17 cellular contexts compared by ENCODE assay signal in the genomic region with DNA sequence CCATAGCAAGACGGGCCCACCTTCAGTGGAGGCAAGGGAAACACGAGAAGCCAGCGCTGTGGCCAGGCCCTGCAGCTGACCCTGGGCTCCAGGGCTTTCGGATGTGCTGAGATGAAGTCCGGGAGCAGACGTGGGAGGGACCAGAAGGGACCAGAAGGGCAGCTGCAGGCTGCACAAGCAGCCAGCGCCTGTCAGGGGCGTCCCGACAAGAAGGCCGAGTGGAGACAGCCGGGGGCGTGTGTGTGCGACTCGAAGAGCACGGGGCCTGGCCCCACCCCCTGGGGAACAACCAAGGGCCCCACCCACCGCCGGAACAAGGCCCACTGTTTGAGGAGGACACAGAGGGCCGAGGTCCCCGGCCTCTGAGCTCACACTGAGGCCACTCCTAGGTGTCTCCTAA.
"Had no signal": no experiment of that assay in that cellular context is flagged by ENCODE, and none has a peak within 500 bp of the region (broad histone marks: within the 10 kb centered on the region; RNA-seq: fewer than 3 reads in every experiment).

No MANE protein-coding gene starts in this region.

- H3K4me3 ChIP-seq: coronary artery, psoas muscle, tibial artery, uterus had no signal

- H3K9me3 ChIP-seq: psoas muscle, tibial artery, uterus had no signal

- H3K36me3 ChIP-seq: uterus had no signal

- H3K27ac Mint-ChIP-seq: activated T-cell treated with anti-CD3 and anti-CD28 coated beads, Interleukin-2, amount 50 U/mL, for 72 hours had no signal

- H3K27ac ChIP-seq: coronary artery, epithelial cell of prostate, psoas muscle, tibial artery, uterus had no signal

- H3K9me3 Mint-ChIP-seq: activated T-cell treated with anti-CD3 and anti-CD28 coated beads, Interleukin-2, amount 50 U/mL, for 72 hours; nephron progenitor cell had no signal

- H3K4me3 Mint-ChIP-seq: activated T-cell treated with anti-CD3 and anti-CD28 coated beads, Interleukin-2, amount 50 U/mL, for 72 hours; nephron progenitor cell had no signal

- H3K27me3 ChIP-seq: tibial artery, uterus had no signal

- ATAC-seq: activated CD4-positive, CD25-positive, alpha-beta regulatory T cell treated with anti-CD3 and anti-CD28 coated beads, Interleukin-2, amount 50 U/mL, for 24 hours; activated T-cell treated with anti-CD3 and anti-CD28 coated beads, Interleukin-2, amount 50 U/mL, for 72 hours; psoas muscle had no signal

- DNase-seq: activated CD4-positive, alpha-beta T cell treated with anti-CD3 and anti-CD28 coated beads, Interleukin-2, amount 50 U/mL, for 4 hours; activated gamma-delta T cell treated with Interleukin-2 at 50 U/mL for 16 hours; activated T-cell treated with anti-CD3 and anti-CD28 coated beads, Interleukin-2, amount 50 U/mL, for 72 hours; caudate nucleus; effector memory CD4-positive, alpha-beta T cell; hypothalamus; kidney glomerular epithelial cell; mammary epithelial cell; nephron progenitor cell; psoas muscle; stimulated activated CD4-positive, alpha-beta T cell treated with anti-CD3 and anti-CD28 coated beads, Interleukin-15, amount 100 ng/mL, for 24 hours; stimulated activated CD4-positive, alpha-beta T cell treated with anti-CD3 and anti-CD28 coated beads, Interleukin-4, amount 100 ng/mL, for 4 hours; tibial artery had no signal

- H3K4me1 ChIP-seq: psoas muscle, tibial artery, uterus had no signal
